ENCODE assay signal across 9 cellular contexts in genomic region chr14:101927859-101928258, GRCh38. TPM values are rescaled to one million over a fixed set of nuclear protein-coding genes. Genes with fewer than 3 reads are reported as not detected.
DNase-seq lines count a peak whose midpoint lies in the region; ATAC-seq and TF ChIP-seq lines count a peak whose summit lies in the region.
"Had no signal": no experiment of that assay in that cellular context is flagged by ENCODE, and none has a peak within 500 bp of the region (broad histone marks: within the 10 kb centered on the region; RNA-seq: fewer than 3 reads in every experiment).

No MANE protein-coding gene starts in this region.

- H3K4me3 Mint-ChIP-seq in stimulated activated naive CD8-positive, alpha-beta T cell treated with anti-CD3 and anti-CD28 coated beads, Interleukin-15, amount 100 ng/mL, for 72 hours: no peak overlapping the region
- H3K4me3 Mint-ChIP-seq: T-helper 1 cell treated with Interleukin-12 subunit alpha and Interleukin-12 subunit beta and Interleukin-4 antibody, amounts not matched to agents 30 μg/mL and 1 μg/mL, for 36 hours had no signal

- TF ChIP-seq CTCF in choroid plexus epithelial cell (conservative IDR thresholded peaks at IDR 0.05; ENCODE audit: low read depth, low read length): no peak

- no peak overlapping the region for H3K4me3 ChIP-seq in choroid plexus epithelial cell (ENCODE audit: low read depth, low read length)

- no peaks in the 10 kb centered on the region for H3K27me3 Mint-ChIP-seq in stimulated activated naive CD8-positive, alpha-beta T cell treated with anti-CD3 and anti-CD28 coated beads, Interleukin-15, amount 100 ng/mL, for 72 hours

- H3K9me3 Mint-ChIP-seq in stimulated activated naive CD8-positive, alpha-beta T cell treated with anti-CD3 and anti-CD28 coated beads, Interleukin-15, amount 100 ng/mL, for 72 hours: no peaks in the 10 kb centered on the region
- H3K9me3 Mint-ChIP-seq: T-helper 1 cell treated with Interleukin-12 subunit alpha and Interleukin-12 subunit beta and Interleukin-4 antibody, amounts not matched to agents 30 μg/mL and 1 μg/mL, for 36 hours had no signal

- H3K4me1 Mint-ChIP-seq in stimulated activated naive CD8-positive, alpha-beta T cell treated with anti-CD3 and anti-CD28 coated beads, Interleukin-15, amount 100 ng/mL, for 72 hours: no peaks in the 10 kb centered on the region

- ATAC-seq in stimulated activated naive CD8-positive, alpha-beta T cell treated with anti-CD3 and anti-CD28 coated beads, Interleukin-15, Interleukin-2, amounts not matched to agents 100 U/mL and 50 U/mL, for 24 hours: peak; percentile 57
- ATAC-seq in stimulated activated naive CD8-positive, alpha-beta T cell treated with anti-CD3 and anti-CD28 coated beads, Interleukin-15, amount 100 ng/mL, for 72 hours: no peak
- ATAC-seq in HG02678 (IDR thresholded peaks at IDR 0.05; ENCODE audit: unreplicated experiment): no peak
- no peak for ATAC-seq in HG03378 (IDR thresholded peaks at IDR 0.05; ENCODE audit: unreplicated experiment)

- peak; percentile 51 for DNase-seq in stimulated activated naive CD8-positive, alpha-beta T cell treated with anti-CD3 and anti-CD28 coated beads, Interleukin-15, Interleukin-2, amounts not matched to agents 100 U/mL and 50 U/mL, for 24 hours
- no peak for DNase-seq in stimulated activated naive CD8-positive, alpha-beta T cell treated with anti-CD3 and anti-CD28 coated beads, Interleukin-15, amount 100 ng/mL, for 72 hours
- DNase-seq in choroid plexus epithelial cell (ENCODE audit: low read depth) (peak; percentile 99), myocyte (ENCODE audit: low read depth) (peak; percentile 93), germinal center (ENCODE audit: low spot score) (no peak), NCI-H187 treated with DMSO at 0.1 percent for 48 hours (lab: John Stamatoyannopoulos, UW) (no peak)

- no peak overlapping the region for H3K27ac Mint-ChIP-seq in stimulated activated naive CD8-positive, alpha-beta T cell treated with anti-CD3 and anti-CD28 coated beads, Interleukin-15, amount 100 ng/mL, for 72 hours
- H3K27ac Mint-ChIP-seq: T-helper 1 cell treated with Interleukin-12 subunit alpha and Interleukin-12 subunit beta and Interleukin-4 antibody, amounts not matched to agents 30 μg/mL and 1 μg/mL, for 36 hours had no signal

RNA-seq across cellular contexts. Expression of gene DYNC1H1, which starts 36.5 kb away (rescaled TPM):
- 521 and 604 TPM in 2 replicates for total RNA-seq in myocyte
- 481 TPM for polyA plus RNA-seq in myocyte (2012)

Comparison
In these comparisons a context has a peak if more than half of its experiments do, and no peak if none do; other contexts are left out.
1. DNase-seq: peak in stimulated activated naive CD8-positive, alpha-beta T cell treated with anti-CD3 and anti-CD28 coated beads, Interleukin-15, Interleukin-2, amounts not matched to agents 100 U/mL and 50 U/mL, for 24 hours (single experiment), choroid plexus epithelial cell (single experiment) and myocyte (single experiment); none in stimulated activated naive CD8-positive, alpha-beta T cell treated with anti-CD3 and anti-CD28 coated beads, Interleukin-15, amount 100 ng/mL, for 72 hours (0 of 2), germinal center (single experiment) and NCI-H187 treated with DMSO at 0.1 percent for 48 hours (single experiment).